In the genomic region with DNA sequence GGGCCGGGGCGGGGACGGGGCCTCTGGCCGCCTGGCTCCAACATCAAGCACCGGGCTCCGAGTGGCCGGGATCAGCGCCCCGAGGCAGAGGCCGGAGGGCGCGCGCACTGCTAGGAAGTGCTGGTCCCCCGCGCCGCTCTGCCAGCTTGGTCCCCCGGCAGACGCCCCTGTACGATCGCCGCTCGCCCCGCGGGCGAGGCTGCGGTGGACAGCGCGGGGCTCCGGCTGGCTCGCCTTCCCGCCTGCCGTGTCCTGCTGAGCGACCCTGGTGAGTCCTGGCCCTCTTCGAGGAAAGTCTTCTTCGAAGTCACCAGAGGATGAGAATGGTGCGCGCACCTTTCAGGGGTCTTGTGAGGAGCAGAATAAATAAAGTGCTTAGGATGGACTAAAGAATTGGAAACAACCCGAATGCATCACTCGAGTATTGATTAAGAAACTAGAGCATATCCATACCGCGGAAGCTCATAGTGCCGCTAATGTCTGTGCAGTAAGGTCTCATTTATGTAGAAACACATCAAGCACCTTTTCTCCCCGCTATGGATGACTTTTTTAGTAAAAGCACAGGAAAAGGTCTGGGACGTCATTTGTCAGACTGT, we compare ENCODE assay signal across 1 cellular context.
TF ChIP-seq lines count a peak whose summit lies in the region.

No MANE protein-coding gene starts in this region.

TF ChIP-seq in endothelial cell of umbilical vein, 7 proteins besides CTCF, POLR2A, EP300 and RAD21:
- peak; percentile 45 for TF ChIP-seq POLR2AphosphoS5 (IDR thresholded peaks at IDR 0.05; ENCODE audit: insufficient read depth, low read depth, low read length)
- TF ChIP-seq GATA2 (IDR thresholded peaks at IDR 0.05; ENCODE audit: insufficient read depth, insufficient read length, low read depth, low read length) = no peak
- TF ChIP-seq JUN (IDR thresholded peaks at IDR 0.05; ENCODE audit: borderline replicate concordance, insufficient read depth, insufficient read length, low read depth) = no peak
- TF ChIP-seq FOS (IDR thresholded peaks at IDR 0.05; ENCODE audit: borderline replicate concordance, insufficient read depth, low read length) = no peak
- TF ChIP-seq EZH2 (IDR thresholded peaks at IDR 0.05; ENCODE audit: borderline replicate concordance, low read depth, low read length, severe bottlenecking) = no peak
- TF ChIP-seq MYC (IDR thresholded peaks at IDR 0.05; ENCODE audit: low read depth, low read length) = no peak
TF ChIP-seq in endothelial cell of umbilical vein: peak in this region for 1.
